1 cellular context compared by ENCODE assay signal in genomic region chr7:23488714-23489113, GRCh38. TPM values are rescaled to one million over a fixed set of nuclear protein-coding genes. Genes with fewer than 3 reads are reported as not detected.
"Had no signal": no experiment of that assay in that cellular context is flagged by ENCODE, and none has a peak within 500 bp of the region (broad histone marks: within the 10 kb centered on the region; RNA-seq: fewer than 3 reads in every experiment).

No MANE protein-coding gene starts in this region.

RNA-seq across cellular contexts. Expression of gene IGF2BP3, which starts 18.4 kb away (rescaled TPM):
- total RNA-seq: ascending aorta had no signal
